In the genomic region with DNA sequence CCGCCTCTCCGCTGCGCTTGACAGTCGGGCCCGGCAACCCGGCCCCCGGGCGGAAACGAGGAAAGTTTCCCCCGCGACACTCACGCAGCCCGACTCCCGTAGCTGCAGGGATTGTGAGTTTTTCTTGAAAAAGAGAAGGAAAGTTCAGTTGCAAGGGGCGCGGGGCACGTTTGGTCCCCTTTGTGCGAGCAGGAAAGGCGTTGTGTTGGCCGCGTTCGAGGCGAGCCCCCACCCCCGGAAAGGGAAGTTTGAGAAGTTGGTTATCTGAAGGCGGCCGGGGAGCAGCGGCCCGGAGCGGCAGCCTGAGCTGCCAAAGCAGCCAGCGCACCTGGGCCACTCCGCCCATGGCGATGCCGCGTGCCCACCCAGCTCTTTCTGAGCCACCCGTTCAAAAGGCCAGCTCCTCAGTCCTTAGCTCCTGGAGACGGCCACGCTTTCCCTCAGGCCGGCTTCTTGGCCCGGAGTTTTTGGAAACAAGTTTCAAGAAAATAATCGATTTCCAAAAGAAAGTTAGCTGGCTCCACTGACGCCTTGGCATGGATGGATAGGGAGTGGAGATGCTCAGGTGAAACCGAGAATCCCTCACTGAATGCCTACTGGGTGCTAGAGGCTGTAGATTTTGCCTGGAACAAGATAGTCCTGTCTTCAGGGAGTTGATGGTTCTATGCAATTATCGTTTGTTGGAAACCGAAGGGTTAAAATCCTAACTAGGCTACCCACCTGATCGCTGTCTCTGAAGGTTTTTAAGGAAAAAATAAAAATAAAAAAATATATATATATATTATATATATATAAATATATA, we compare ENCODE assay signal across 8 cellular contexts. TPM values are rescaled to one million over a fixed set of nuclear protein-coding genes. Genes with fewer than 3 reads are reported as not detected.
DNase-seq lines count a peak whose midpoint lies in the region; ATAC-seq lines count a peak whose summit lies in the region.

No MANE protein-coding gene starts in this region.

- DNase-seq in DMS53 (lab: John Stamatoyannopoulos, UW) (peak; percentile 29), DMS53 treated with DMSO at 0.1 percent for 48 hours (lab: John Stamatoyannopoulos, UW; ENCODE audit: unreplicated experiment) (no peak), RPMI8226 (peak; percentile 65), Right ventricle myocardium superior (peak; percentile 88), posterior vena cava (ENCODE audit: low spot score) (peak; percentile 93), NCI-H187 (lab: John Stamatoyannopoulos, UW) (no peak)
- DNase-seq in activated naive CD4-positive, alpha-beta T cell (lab: John Stamatoyannopoulos, UW): peak; percentile 44 to 59 (median 52)

- peak; percentile 25 for ATAC-seq in HG03039 (IDR thresholded peaks at IDR 0.05; ENCODE audit: unreplicated experiment)
- peak; percentile 53 for ATAC-seq in Right ventricle myocardium superior (ENCODE audit: poor library complexity)

- intact Hi-C loops in Right ventricle myocardium superior (cut with DNase I): loop anchor here (5.0 to 10.0 kb wide), 4 partner anchors 78 to 252 kb away; no protein-coding TSS in a partner anchor
- intact Hi-C loops in posterior vena cava (cut with DNase I): loop anchor here in 1 of 2 donors (10.0 kb wide), 1 partner anchor 92 kb away; no protein-coding TSS in a partner anchor

RNA-seq across cellular contexts. Expression of a gene that starts 0.8 kb away (rescaled TPM):
- total RNA-seq in Right ventricle myocardium superior: 168 TPM
- 100 to 1,000 TPM; 243 to 291 TPM for total RNA-seq in posterior vena cava

Comparison
In these comparisons a context has a peak if more than half of its experiments do, and no peak if none do; other contexts are left out.
1. DNase-seq: peak in DMS53 (single experiment), RPMI8226 (single experiment), activated naive CD4-positive, alpha-beta T cell (4 of 4), Right ventricle myocardium superior (single experiment) and posterior vena cava (single experiment); none in DMS53 treated with DMSO at 0.1 percent for 48 hours (single experiment) and NCI-H187 (0 of 2).